17 cellular contexts compared by ENCODE assay signal in the genomic region with DNA sequence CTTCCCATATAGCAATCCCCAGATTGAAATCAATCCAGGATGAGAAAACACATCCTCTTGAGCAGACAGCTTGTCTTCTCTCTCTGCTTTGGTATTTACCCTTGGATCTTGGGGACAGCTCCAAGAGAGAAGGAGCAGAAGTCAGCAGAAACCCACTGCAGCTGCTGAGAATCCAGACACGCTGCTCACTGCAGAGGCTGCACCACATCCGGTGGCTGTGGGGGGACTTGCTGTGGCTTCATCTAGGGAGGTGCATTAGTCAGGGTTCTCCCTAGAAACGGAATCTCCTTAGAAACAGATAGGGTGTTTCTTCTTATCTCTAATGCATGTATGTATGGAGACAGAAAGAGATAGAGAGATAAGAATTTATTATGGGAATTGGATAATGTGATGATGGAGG. TPM values are rescaled to one million over a fixed set of nuclear protein-coding genes. Genes with fewer than 3 reads are reported as not detected.
DNase-seq lines count a peak whose midpoint lies in the region; ATAC-seq and TF ChIP-seq lines count a peak whose summit lies in the region.
"Had no signal": no experiment of that assay in that cellular context is flagged by ENCODE, and none has a peak within 500 bp of the region (broad histone marks: within the 10 kb centered on the region; RNA-seq: fewer than 3 reads in every experiment).

No MANE protein-coding gene starts in this region.

- H3K27me3 Mint-ChIP-seq in stimulated activated naive CD8-positive, alpha-beta T cell treated with anti-CD3 and anti-CD28 coated beads, Interleukin-15, amount 100 ng/mL, for 72 hours, result no peaks in the 10 kb centered on the region
- H3K27me3 Mint-ChIP-seq in T-cell, result peaks cover 3 to 8% of the 10 kb centered on the region in 2 donors
- no peaks in the 10 kb centered on the region for H3K27me3 Mint-ChIP-seq in activated T-helper 1 cell treated with anti-CD3 and anti-CD28 coated beads, Interleukin-12 subunit alpha, Interleukin-12 subunit beta, Interleukin-2, Interleukin-4 antibody, amounts not matched to agents 30 ng/mL and 10 ng/mL and 1 ng/mL, durations not matched to agents 14 hours and 24 hours and 36 hours (ENCODE audit: insufficient read depth)
- H3K27me3 Mint-ChIP-seq: IgD-negative memory B cell had no signal

- peak; percentile 50 for ATAC-seq in stimulated activated naive CD8-positive, alpha-beta T cell treated with anti-CD3 and anti-CD28 coated beads, Interleukin-15, amount 100 ng/mL, for 72 hours
- no peak for ATAC-seq in stimulated activated naive CD8-positive, alpha-beta T cell treated with anti-CD3 and anti-CD28 coated beads, Interleukin-15, Interleukin-2, amounts not matched to agents 100 U/mL and 50 U/mL, for 24 hours
- ATAC-seq in DND-41 (ENCODE audit: insufficient read depth, low read depth) (peak; percentile 96), T-cell (replicated peaks in 1 of 4) (peak in 3 of 4 experiments; percentile 29 to 53 (median 40)), HG03108 (IDR thresholded peaks at IDR 0.05; ENCODE audit: unreplicated experiment) (no peak)
- ATAC-seq: GM23338 had no signal

- H3K36me3 ChIP-seq in DND-41 (ENCODE audit: insufficient read depth, low read length), result no peaks in the 10 kb centered on the region

- no peak overlapping the region for H3K4me3 ChIP-seq in DND-41 (ENCODE audit: low read depth in 1 of 2, low read length in 2 of 2)
- H3K4me3 ChIP-seq: GM23338 had no signal

- DNase-seq in stimulated activated naive CD8-positive, alpha-beta T cell treated with anti-CD3 and anti-CD28 coated beads, Interleukin-15, amount 100 ng/mL, for 72 hours, result no peak
- DNase-seq in stimulated activated naive CD8-positive, alpha-beta T cell treated with anti-CD3 and anti-CD28 coated beads, Interleukin-15, Interleukin-2, amounts not matched to agents 100 U/mL and 50 U/mL, for 24 hours, result no peak
- DNase-seq in DND-41 (peak; percentile 43), T-cell (peak in 2 of 34 experiments; percentile 15 to 27)
- no peak for DNase-seq in activated T-helper 1 cell treated with anti-CD3 and anti-CD28 coated beads, Interleukin-12 subunit alpha, Interleukin-12 subunit beta, Interleukin-2, Interleukin-4 antibody, amounts not matched to agents 30 ng/mL and 10 ng/mL and 1 ng/mL, durations not matched to agents 14 hours and 24 hours and 36 hours (ENCODE audit: low spot score)
- no peak for DNase-seq in stimulated activated naive CD4-positive, alpha-beta T cell treated with Interleukin-2 at 50 U/mL for 16 hours (lab: John Stamatoyannopoulos, UW)
- DNase-seq: Calu3, DMS79, GDM1, H7 had no signal

- H4K20me1 ChIP-seq in DND-41 (ENCODE audit: insufficient read depth, low read length), result no peaks in the 10 kb centered on the region

- no peaks in the 10 kb centered on the region for H3K9me3 ChIP-seq in DND-41 (ENCODE audit: insufficient read depth, low read length, severe bottlenecking)

- no peak overlapping the region for H2AFZ ChIP-seq in DND-41 (ENCODE audit: low read depth, low read length)
- H2AFZ ChIP-seq: GM23338 had no signal

- CTCF ChIA-PET in T-cell (lab: Charles Lee), result no interaction called here

- H3K27ac Mint-ChIP-seq in stimulated activated naive CD8-positive, alpha-beta T cell treated with anti-CD3 and anti-CD28 coated beads, Interleukin-15, amount 100 ng/mL, for 72 hours, result no peak overlapping the region
- H3K27ac Mint-ChIP-seq in T-cell, result no peak overlapping the region
- H3K27ac Mint-ChIP-seq in activated T-helper 1 cell treated with anti-CD3 and anti-CD28 coated beads, Interleukin-12 subunit alpha, Interleukin-12 subunit beta, Interleukin-2, Interleukin-4 antibody, amounts not matched to agents 30 ng/mL and 10 ng/mL and 1 ng/mL, durations not matched to agents 14 hours and 24 hours and 36 hours, result no peak overlapping the region
- H3K27ac Mint-ChIP-seq: CD14-positive monocyte, GM23338, IgD-negative memory B cell had no signal

- no peaks in the 10 kb centered on the region for H3K79me2 ChIP-seq in DND-41 (ENCODE audit: insufficient read depth, low read length)

- intact Hi-C loops in activated T-helper 1 cell treated with anti-CD3 and anti-CD28 coated beads, Interleukin-12 subunit alpha, Interleukin-12 subunit beta, Interleukin-2, Interleukin-4 antibody, amounts not matched to agents 30 ng/mL and 10 ng/mL and 1 ng/mL, durations not matched to agents 14 hours and 24 hours and 36 hours (cut with micrococcal nuclease), result no loop called here

- no peaks in the 10 kb centered on the region for H3K4me1 ChIP-seq in DND-41 (ENCODE audit: insufficient read depth, low read length)

- TF ChIP-seq CTCF in DND-41 (IDR thresholded peaks at IDR 0.05; ENCODE audit: borderline replicate concordance, extremely low read depth, low read length, poor library complexity, severe bottlenecking), result no peak

- peaks cover 16% of the 10 kb centered on the region for H3K4me1 Mint-ChIP-seq in stimulated activated naive CD8-positive, alpha-beta T cell treated with anti-CD3 and anti-CD28 coated beads, Interleukin-15, amount 100 ng/mL, for 72 hours
- H3K4me1 Mint-ChIP-seq in T-cell, result peaks cover 10 to 31% (median 27%) of the 10 kb centered on the region in 3 donors
- H3K4me1 Mint-ChIP-seq in activated T-helper 1 cell treated with anti-CD3 and anti-CD28 coated beads, Interleukin-12 subunit alpha, Interleukin-12 subunit beta, Interleukin-2, Interleukin-4 antibody, amounts not matched to agents 30 ng/mL and 10 ng/mL and 1 ng/mL, durations not matched to agents 14 hours and 24 hours and 36 hours (ENCODE audit: low read depth), result no peaks in the 10 kb centered on the region
- H3K4me1 Mint-ChIP-seq: GM23338 had no signal

- H3K27me3 ChIP-seq in DND-41 (ENCODE audit: insufficient read depth, low read length, poor library complexity), result no peaks in the 10 kb centered on the region

- no peak overlapping the region for H3K9ac ChIP-seq in DND-41 (ENCODE audit: low read depth, low read length)
- H3K9ac ChIP-seq: KMS-11 had no signal

- peaks cover 13 to 15% of the 10 kb centered on the region in 2 donors for H3K9me3 Mint-ChIP-seq in stimulated activated naive CD8-positive, alpha-beta T cell treated with anti-CD3 and anti-CD28 coated beads, Interleukin-15, amount 100 ng/mL, for 72 hours
- no peaks in the 10 kb centered on the region for H3K9me3 Mint-ChIP-seq in T-cell
- H3K9me3 Mint-ChIP-seq in activated T-helper 1 cell treated with anti-CD3 and anti-CD28 coated beads, Interleukin-12 subunit alpha, Interleukin-12 subunit beta, Interleukin-2, Interleukin-4 antibody, amounts not matched to agents 30 ng/mL and 10 ng/mL and 1 ng/mL, durations not matched to agents 14 hours and 24 hours and 36 hours, result peaks cover 14% of the 10 kb centered on the region

- H3K4me3 Mint-ChIP-seq in stimulated activated naive CD8-positive, alpha-beta T cell treated with anti-CD3 and anti-CD28 coated beads, Interleukin-15, amount 100 ng/mL, for 72 hours, result no peak overlapping the region
- H3K4me3 Mint-ChIP-seq in T-cell, result no peak overlapping the region
- H3K4me3 Mint-ChIP-seq in activated T-helper 1 cell treated with anti-CD3 and anti-CD28 coated beads, Interleukin-12 subunit alpha, Interleukin-12 subunit beta, Interleukin-2, Interleukin-4 antibody, amounts not matched to agents 30 ng/mL and 10 ng/mL and 1 ng/mL, durations not matched to agents 14 hours and 24 hours and 36 hours, result no peak overlapping the region
- H3K4me3 Mint-ChIP-seq: CD14-positive monocyte, GM23338, IgD-negative memory B cell had no signal

- no peak overlapping the region for H3K4me2 ChIP-seq in DND-41 (ENCODE audit: insufficient read depth, low read length)
- H3K4me2 ChIP-seq: GM23338, KMS-11 had no signal

- no peaks in the 10 kb centered on the region for H3K36me3 Mint-ChIP-seq in T-cell
- H3K36me3 Mint-ChIP-seq in activated T-helper 1 cell treated with anti-CD3 and anti-CD28 coated beads, Interleukin-12 subunit alpha, Interleukin-12 subunit beta, Interleukin-2, Interleukin-4 antibody, amounts not matched to agents 30 ng/mL and 10 ng/mL and 1 ng/mL, durations not matched to agents 14 hours and 24 hours and 36 hours (ENCODE audit: low read depth), result peaks cover 1% of the 10 kb centered on the region
- H3K36me3 Mint-ChIP-seq: CD14-positive monocyte, IgD-negative memory B cell had no signal

- no peak overlapping the region for H3K27ac ChIP-seq in DND-41 (ENCODE audit: low read length)
- H3K27ac ChIP-seq: KMS-11 had no signal

- POLR2A ChIA-PET in T-cell (lab: Charles Lee), result no interaction called here

RNA-seq across cellular contexts. Expression of gene CYP4F12, which starts 2.7 kb away (rescaled TPM):
- total RNA-seq in T-cell, result 1 to 10 TPM in 2 of 5 donors, under 1 TPM in 3; 0.13 to 2.4 (median 0.48) TPM
- total RNA-seq in activated T-helper 1 cell treated with anti-CD3 and anti-CD28 coated beads, Interleukin-12 subunit alpha, Interleukin-12 subunit beta, Interleukin-2, Interleukin-4 antibody, amounts not matched to agents 30 ng/mL and 10 ng/mL and 1 ng/mL, durations not matched to agents 14 hours and 24 hours and 36 hours, result not detected in 2 replicates
- total RNA-seq: A673, GM23338, H7, HT1080 had no signal

RNA-seq across cellular contexts. Expression of gene CYP4F3, which starts 34.9 kb away (rescaled TPM):
- total RNA-seq in T-cell, result under 1 TPM in 2 of 5 donors, not detected in 3; 0.23 to 0.30 TPM
- total RNA-seq in activated T-helper 1 cell treated with anti-CD3 and anti-CD28 coated beads, Interleukin-12 subunit alpha, Interleukin-12 subunit beta, Interleukin-2, Interleukin-4 antibody, amounts not matched to agents 30 ng/mL and 10 ng/mL and 1 ng/mL, durations not matched to agents 14 hours and 24 hours and 36 hours, result not detected in 2 replicates
- total RNA-seq: A673, GM23338, H7 had no signal

RNA-seq across cellular contexts. Expression of gene OR10H2, which starts 52.3 kb away (rescaled TPM):
- total RNA-seq in T-cell, result not detected
- total RNA-seq in activated T-helper 1 cell treated with anti-CD3 and anti-CD28 coated beads, Interleukin-12 subunit alpha, Interleukin-12 subunit beta, Interleukin-2, Interleukin-4 antibody, amounts not matched to agents 30 ng/mL and 10 ng/mL and 1 ng/mL, durations not matched to agents 14 hours and 24 hours and 36 hours, result not detected in 2 replicates
- total RNA-seq: A673, Calu3, GM23338, H7, HT1080 had no signal

Comparison
In these comparisons a context has a peak if more than half of its experiments do, and no peak if none do; other contexts are left out.
1. ATAC-seq: peak in stimulated activated naive CD8-positive, alpha-beta T cell treated with anti-CD3 and anti-CD28 coated beads, Interleukin-15, amount 100 ng/mL, for 72 hours (single experiment), DND-41 (single experiment) and T-cell (3 of 4); none in stimulated activated naive CD8-positive, alpha-beta T cell treated with anti-CD3 and anti-CD28 coated beads, Interleukin-15, Interleukin-2, amounts not matched to agents 100 U/mL and 50 U/mL, for 24 hours (single experiment) and HG03108 (single experiment).